Comparison of ENCODE assay signal across 8 cellular contexts in the genomic region with DNA sequence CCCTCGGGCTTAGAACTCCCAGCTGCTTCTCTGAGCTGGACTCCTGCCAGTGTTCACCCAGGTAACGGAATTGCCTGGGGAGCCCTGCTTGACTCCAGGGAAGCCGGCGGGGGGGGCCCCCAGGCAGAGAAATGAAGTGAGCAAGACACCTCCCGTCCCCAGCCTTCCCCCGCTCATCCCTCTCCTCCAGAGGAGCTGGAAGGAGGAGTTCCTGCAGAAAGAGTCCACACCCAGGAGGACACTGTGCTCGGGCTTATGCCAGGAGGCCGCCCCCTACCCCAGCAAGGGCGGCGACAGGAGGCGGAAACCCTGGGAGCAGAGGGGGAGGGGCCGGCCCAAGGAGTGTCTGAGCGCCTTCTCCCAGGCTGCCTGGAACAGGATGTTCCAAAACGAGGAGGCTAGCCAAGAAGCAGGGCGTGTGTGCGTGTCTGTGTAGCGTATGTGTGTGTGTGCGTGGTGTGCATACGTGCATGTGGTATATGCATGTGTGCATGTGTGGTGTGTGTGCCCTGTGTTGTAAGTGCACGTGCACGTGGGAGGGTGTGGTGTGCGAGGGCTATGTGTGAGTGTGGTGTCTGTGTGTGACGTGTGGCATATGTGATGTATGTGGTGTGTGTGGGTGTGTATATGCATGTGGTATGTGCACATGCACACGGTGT.
DNase-seq lines count a peak whose midpoint lies in the region; ATAC-seq and TF ChIP-seq lines count a peak whose summit lies in the region.

No MANE protein-coding gene starts in this region.

- peaks cover 10% of the 10 kb centered on the region for H3K4me1 Mint-ChIP-seq in activated T-helper 2 cell treated with anti-CD3 and anti-CD28 coated beads, Interferon-gamma antibody, Interleukin-2, Interleukin-4, amounts not matched to agents 10 μg/mL and 5 μg/mL and 100 μg/mL, durations not matched to agents 14 hours and 24 hours and 36 hours (ENCODE audit: low read depth)

- no peak overlapping the region for H3K4me2 ChIP-seq in parathyroid adenoma (ENCODE audit: low read length)

- H3K79me2 ChIP-seq in parathyroid adenoma = no peaks in the 10 kb centered on the region

- H3K36me3 ChIP-seq in parathyroid adenoma (ENCODE audit: control insufficient read depth, insufficient read depth, low read length) = no peaks in the 10 kb centered on the region

- no peaks in the 10 kb centered on the region for H3K9me3 ChIP-seq in parathyroid adenoma (ENCODE audit: control insufficient read depth, low read length)

- peak; percentile 86 for DNase-seq in EH (ENCODE audit: low read depth)
- peak; percentile 82 for DNase-seq in NCI-H82 (lab: John Stamatoyannopoulos, UW)
- DNase-seq in fibroblast of the conjunctiva (ENCODE audit: low read depth) = peak; percentile 88
- no peak for DNase-seq in activated T-helper 2 cell treated with anti-CD3 and anti-CD28 coated beads, Interferon-gamma antibody, Interleukin-2, Interleukin-4, amounts not matched to agents 10 μg/mL and 5 μg/mL and 100 μg/mL, durations not matched to agents 14 hours and 24 hours and 36 hours (ENCODE audit: low spot score)

- peaks cover 5% of the 10 kb centered on the region for H3K27me3 Mint-ChIP-seq in activated T-helper 2 cell treated with anti-CD3 and anti-CD28 coated beads, Interferon-gamma antibody, Interleukin-2, Interleukin-4, amounts not matched to agents 10 μg/mL and 5 μg/mL and 100 μg/mL, durations not matched to agents 14 hours and 24 hours and 36 hours (ENCODE audit: low read depth)

- no peak overlapping the region for H3K9ac ChIP-seq in parathyroid adenoma

- H3K4me1 ChIP-seq in parathyroid adenoma = no peaks in the 10 kb centered on the region

- intact Hi-C loops in activated T-helper 2 cell treated with anti-CD3 and anti-CD28 coated beads, Interferon-gamma antibody, Interleukin-2, Interleukin-4, amounts not matched to agents 10 μg/mL and 5 μg/mL and 100 μg/mL, durations not matched to agents 14 hours and 24 hours and 36 hours (cut with micrococcal nuclease) = loop anchor here (1.0 kb wide), 1 partner anchor 8 kb away; no protein-coding TSS in a partner anchor

- no peaks in the 10 kb centered on the region for H3K27me3 ChIP-seq in parathyroid adenoma (ENCODE audit: control insufficient read depth, insufficient read depth, low read length)

- no peak overlapping the region for H3K27ac Mint-ChIP-seq in activated T-helper 2 cell treated with anti-CD3 and anti-CD28 coated beads, Interferon-gamma antibody, Interleukin-2, Interleukin-4, amounts not matched to agents 10 μg/mL and 5 μg/mL and 100 μg/mL, durations not matched to agents 14 hours and 24 hours and 36 hours

- no peak overlapping the region for H3K4me3 Mint-ChIP-seq in activated T-helper 2 cell treated with anti-CD3 and anti-CD28 coated beads, Interferon-gamma antibody, Interleukin-2, Interleukin-4, amounts not matched to agents 10 μg/mL and 5 μg/mL and 100 μg/mL, durations not matched to agents 14 hours and 24 hours and 36 hours (ENCODE audit: low read depth)

- H3K9me3 Mint-ChIP-seq in activated T-helper 2 cell treated with anti-CD3 and anti-CD28 coated beads, Interferon-gamma antibody, Interleukin-2, Interleukin-4, amounts not matched to agents 10 μg/mL and 5 μg/mL and 100 μg/mL, durations not matched to agents 14 hours and 24 hours and 36 hours = no peaks in the 10 kb centered on the region

- no peak overlapping the region for H3K4me3 ChIP-seq in parathyroid adenoma (ENCODE audit: low read depth, low read length)

- peak overlapping the region; percentile 5 for H2AFZ ChIP-seq in parathyroid adenoma

- ATAC-seq in HG03196 (IDR thresholded peaks at IDR 0.05; ENCODE audit: unreplicated experiment) = no peak
- no peak for ATAC-seq in GM21825 (IDR thresholded peaks at IDR 0.05; ENCODE audit: unreplicated experiment)
- ATAC-seq in GM21526 (IDR thresholded peaks at IDR 0.05; ENCODE audit: low FRiP score, unreplicated experiment) = no peak

- no peaks in the 10 kb centered on the region for H3K36me3 Mint-ChIP-seq in activated T-helper 2 cell treated with anti-CD3 and anti-CD28 coated beads, Interferon-gamma antibody, Interleukin-2, Interleukin-4, amounts not matched to agents 10 μg/mL and 5 μg/mL and 100 μg/mL, durations not matched to agents 14 hours and 24 hours and 36 hours (ENCODE audit: low read depth)

- no peak overlapping the region for H3K27ac ChIP-seq in parathyroid adenoma

- TF ChIP-seq CTCF in parathyroid adenoma (IDR thresholded peaks at IDR 0.05) = no peak
